In genomic region chr1:26034504-26035202, GRCh38 we compare ENCODE assay signal across 8 cellular contexts. TPM values are rescaled to one million over a fixed set of nuclear protein-coding genes. Genes with fewer than 3 reads are reported as not detected.
A peak's percentile ranks its signal among the peaks of the same experiment; 100 is the strongest.
DNase-seq lines count a peak whose midpoint lies in the region; ATAC-seq, FAIRE-seq and TF ChIP-seq lines count a peak whose summit lies in the region.

No MANE protein-coding gene starts in this region.

- H3K4me3 Mint-ChIP-seq in natural killer cell = peak overlapping the region; percentile 97

- H3F3A ChIP-seq in Loucy (ENCODE audit: low read depth) = no peaks in the 10 kb centered on the region

- peak overlapping the region; percentile 67 to 83 (median 74) for H3K4me3 ChIP-seq in BLaER1 treated with 17β-estradiol and CSF1 and Interleukin-3, amounts not matched to agents 10 nM and 100 nM
- peak overlapping the region; percentile 92 for H3K4me3 ChIP-seq in Loucy (ENCODE audit: low read length, poor library complexity, severe bottlenecking)

- H3K9me3 ChIP-seq in BLaER1 treated with 17β-estradiol and CSF1 and Interleukin-3, amounts not matched to agents 10 nM and 100 nM (replicated peaks in 1 of 11) = no peaks in the 10 kb centered on the region
- no peaks in the 10 kb centered on the region for H3K9me3 ChIP-seq in Loucy (ENCODE audit: insufficient read depth, low read depth, low read length)

- intact Hi-C loops in natural killer cell (cut with micrococcal nuclease) = loop anchor here (5.0 kb wide), 1 partner anchor 113 kb away; no protein-coding TSS in a partner anchor

- H3K79me2 ChIP-seq in Loucy (ENCODE audit: insufficient read depth, low read length) = no peaks in the 10 kb centered on the region

- H3K9me2 ChIP-seq in Loucy (replicated peaks; ENCODE audit: low read depth, low read length) = no peaks in the 10 kb centered on the region

- H3K36me3 Mint-ChIP-seq in natural killer cell = no peaks in the 10 kb centered on the region

- peak overlapping the region in 10 of 11 experiments; percentile 64 to 80 (median 76); a peak in 20 of 22 replicates for H3K9ac ChIP-seq in BLaER1 treated with 17β-estradiol and CSF1 and Interleukin-3, amounts not matched to agents 10 nM and 100 nM
- H3K9ac ChIP-seq in Loucy (ENCODE audit: low read depth, low read length, poor library complexity, severe bottlenecking) = peak overlapping the region; percentile 81

- H3K4me1 ChIP-seq in BLaER1 treated with 17β-estradiol and CSF1 and Interleukin-3, amounts not matched to agents 10 nM and 100 nM = peaks cover 13 to 33% (median 20%) of the 10 kb centered on the region in 10 experiments
- H3K4me1 ChIP-seq in Loucy (ENCODE audit: insufficient read depth, low read length, poor library complexity, severe bottlenecking) = peaks cover 29% of the 10 kb centered on the region

- no peaks in the 10 kb centered on the region; a peak in 1 of 22 replicates for H4K20me1 ChIP-seq in BLaER1 treated with 17β-estradiol and CSF1 and Interleukin-3, amounts not matched to agents 10 nM and 100 nM
- H4K20me1 ChIP-seq in Loucy (ENCODE audit: insufficient read depth, low read length, poor library complexity, severe bottlenecking) = no peaks in the 10 kb centered on the region

- peak overlapping the region; percentile 99 for H2AFZ ChIP-seq in Loucy (ENCODE audit: low read length)

- FAIRE-seq in D721Med (lab: Jason Lieb, UNC) = no peak

- DNase-seq in cerebellum (ENCODE audit: low spot score) (peak; percentile 37), natural killer cell (peak; percentile 19), D721Med (ENCODE audit: insufficient read length, low spot score) (no peak), SKM-1 treated with dmso at 0.1 percent for 144 hours (lab: John Stamatoyannopoulos, UW; ENCODE audit: unreplicated experiment) (no peak)

- TF ChIP-seq CTCF in Loucy (conservative IDR thresholded peaks at IDR 0.05; ENCODE audit: low read length) (no peak), natural killer cell (IDR thresholded peaks at IDR 0.05) (no peak), D721Med (IDR thresholded peaks at IDR 0.05; ENCODE audit: insufficient read depth, missing control alignments) (no peak)

- ATAC-seq in natural killer cell (no peak), GM18909 (IDR thresholded peaks at IDR 0.05; ENCODE audit: poor library complexity, unreplicated experiment) (no peak), GM18511 (IDR thresholded peaks at IDR 0.05; ENCODE audit: unreplicated experiment) (no peak)

- H3K27ac ChIP-seq in BLaER1 treated with 17β-estradiol and CSF1 and Interleukin-3, amounts not matched to agents 10 nM and 100 nM = no peak overlapping the region

- no peaks in the 10 kb centered on the region for H3K9me3 Mint-ChIP-seq in natural killer cell

- H3K27me3 ChIP-seq in BLaER1 treated with 17β-estradiol and CSF1 and Interleukin-3, amounts not matched to agents 10 nM and 100 nM = peaks cover 0 to 10% (median 0%) of the 10 kb centered on the region in 11 experiments; a peak in 6 of 22 replicates
- peaks cover 8% of the 10 kb centered on the region for H3K27me3 ChIP-seq in Loucy (ENCODE audit: insufficient read depth, low read length, poor library complexity, severe bottlenecking)

- H3K27ac Mint-ChIP-seq in natural killer cell = peak overlapping the region in 1 of 2 donors; percentile 89

- peak overlapping the region; percentile 90 to 99 (median 95) for H3K4me2 ChIP-seq in BLaER1 treated with 17β-estradiol and CSF1 and Interleukin-3, amounts not matched to agents 10 nM and 100 nM
- peak overlapping the region; percentile 99 for H3K4me2 ChIP-seq in Loucy (ENCODE audit: low read depth, low read length, poor library complexity, severe bottlenecking)

- H3K36me3 ChIP-seq in BLaER1 treated with 17β-estradiol and CSF1 and Interleukin-3, amounts not matched to agents 10 nM and 100 nM = no peaks in the 10 kb centered on the region
- no peaks in the 10 kb centered on the region for H3K36me3 ChIP-seq in Loucy (ENCODE audit: insufficient read depth, low read length)

- H3K4me1 Mint-ChIP-seq in natural killer cell = peaks cover 9 to 20% of the 10 kb centered on the region in 2 donors

- peaks cover 0 to 14% of the 10 kb centered on the region in 2 donors for H3K27me3 Mint-ChIP-seq in natural killer cell (ENCODE audit: low read depth in 2 of 2)

RNA-seq across cellular contexts. Expression of gene SLC30A2, which starts 11.3 kb away (rescaled TPM):
- total RNA-seq in cerebellum = not detected
- total RNA-seq in natural killer cell = not detected

RNA-seq across cellular contexts. Expression of gene EXTL1, which starts 13.1 kb away (rescaled TPM):
- 2.3 TPM for total RNA-seq in cerebellum
- total RNA-seq in natural killer cell = not detected

RNA-seq across cellular contexts. Expression of gene TRIM63, which starts 32.8 kb away (rescaled TPM):
- total RNA-seq in cerebellum (not detected), natural killer cell (not detected)

RNA-seq across cellular contexts. Expression of gene PAFAH2, which starts 36.8 kb away (rescaled TPM):
- 4.9 TPM for total RNA-seq in cerebellum
- 10 to 100 TPM; 39.0 to 95.1 (median 68.6) TPM for total RNA-seq in natural killer cell

Comparison
In these comparisons a context has a peak if more than half of its experiments do, and no peak if none do; other contexts are left out.
1. DNase-seq: peak in cerebellum (single experiment) and natural killer cell (single experiment); none in D721Med (single experiment) and SKM-1 treated with dmso at 0.1 percent for 144 hours (single experiment).